ENCODE assay signal across 9 cellular contexts in genomic region chr3:195204360-195205166, GRCh38.
DNase-seq lines count a peak whose midpoint lies in the region; ATAC-seq and TF ChIP-seq lines count a peak whose summit lies in the region.
"Had no signal": no experiment of that assay in that cellular context is flagged by ENCODE, and none has a peak within 500 bp of the region (broad histone marks: within the 10 kb centered on the region; RNA-seq: fewer than 3 reads in every experiment).

No MANE protein-coding gene starts in this region.

- peaks cover 17% of the 10 kb centered on the region for H3K9me3 ChIP-seq in endodermal cell (ENCODE audit: control insufficient read depth, low read length)
- H3K9me3 ChIP-seq: pancreas had no signal

- peaks cover 2% of the 10 kb centered on the region for H3K9me3 Mint-ChIP-seq in endodermal cell
- H3K9me3 Mint-ChIP-seq in activated CD8-positive, alpha-beta T cell treated with anti-CD3 and anti-CD28 coated beads, Interleukin-2, amount 10 ng/mL, durations not matched to agents 7 days and 5 days (ENCODE audit: insufficient read depth): no peaks in the 10 kb centered on the region

- 53 to 91% methylated on average over 2 to 13 of the region's 13 CpGs for WGBS in endodermal cell (ENCODE audit: insufficient coverage in 1 of 2, insufficient read length in 1 of 2), 2 experiments

- no peaks in the 10 kb centered on the region for H3K27me3 Mint-ChIP-seq in endodermal cell (ENCODE audit: insufficient read depth)
- H3K27me3 Mint-ChIP-seq in activated CD8-positive, alpha-beta T cell treated with anti-CD3 and anti-CD28 coated beads, Interleukin-2, amount 10 ng/mL, durations not matched to agents 7 days and 5 days (ENCODE audit: low read depth): no peaks in the 10 kb centered on the region

- H3K4me1 Mint-ChIP-seq in endodermal cell: peaks cover 19% of the 10 kb centered on the region
- peaks cover 14% of the 10 kb centered on the region for H3K4me1 Mint-ChIP-seq in activated CD8-positive, alpha-beta T cell treated with anti-CD3 and anti-CD28 coated beads, Interleukin-2, amount 10 ng/mL, durations not matched to agents 7 days and 5 days (ENCODE audit: low read depth)

- ATAC-seq in activated CD8-positive, alpha-beta T cell treated with anti-CD3 and anti-CD28 coated beads, Interleukin-2, amount 10 ng/mL, durations not matched to agents 7 days and 5 days: no peak
- ATAC-seq in GM18867 (IDR thresholded peaks at IDR 0.05; ENCODE audit: unreplicated experiment): no peak

- H3K4me3 ChIP-seq in endodermal cell (ENCODE audit: low read length): no peak overlapping the region
- H3K4me3 ChIP-seq: pancreas had no signal

- H3K4me3 Mint-ChIP-seq in endodermal cell: no peak overlapping the region
- H3K4me3 Mint-ChIP-seq in activated CD8-positive, alpha-beta T cell treated with anti-CD3 and anti-CD28 coated beads, Interleukin-2, amount 10 ng/mL, durations not matched to agents 7 days and 5 days: no peak overlapping the region

- peak overlapping the region; percentile 37 for H3K27ac Mint-ChIP-seq in endodermal cell
- no peak overlapping the region for H3K27ac Mint-ChIP-seq in activated CD8-positive, alpha-beta T cell treated with anti-CD3 and anti-CD28 coated beads, Interleukin-2, amount 10 ng/mL, durations not matched to agents 7 days and 5 days

- peaks cover 26% of the 10 kb centered on the region for H3K36me3 Mint-ChIP-seq in endodermal cell (ENCODE audit: low read depth)
- peaks cover 3% of the 10 kb centered on the region for H3K36me3 Mint-ChIP-seq in activated CD8-positive, alpha-beta T cell treated with anti-CD3 and anti-CD28 coated beads, Interleukin-2, amount 10 ng/mL, durations not matched to agents 7 days and 5 days (ENCODE audit: low read depth)

- TF ChIP-seq CTCF in endodermal cell (conservative IDR thresholded peaks at IDR 0.05): no peak

- POLR2A ChIA-PET in activated CD8-positive, alpha-beta T cell treated with anti-CD3 and anti-CD28 coated beads, Interleukin-2, amount 10 ng/mL, durations not matched to agents 7 days and 5 days (lab: Charles Lee): no interaction called here

- peaks cover 10% of the 10 kb centered on the region for H3K4me1 ChIP-seq in endodermal cell (ENCODE audit: control insufficient read depth, insufficient read depth, low read length)

- H3K36me3 ChIP-seq in endodermal cell (ENCODE audit: control insufficient read depth, insufficient read depth, low read length): peaks cover 13% of the 10 kb centered on the region
- H3K36me3 ChIP-seq: pancreas had no signal

- no peak overlapping the region for H3K9ac ChIP-seq in endodermal cell (ENCODE audit: extremely low read depth, low read length, poor library complexity, severe bottlenecking)

- no peaks in the 10 kb centered on the region for H3K27me3 ChIP-seq in endodermal cell (ENCODE audit: control insufficient read depth, insufficient read depth, low read length, poor library complexity, severe bottlenecking)
- H3K27me3 ChIP-seq: pancreas had no signal

- H3K27ac ChIP-seq in endodermal cell (ENCODE audit: low read depth, low read length): peak overlapping the region; percentile 89
- H3K27ac ChIP-seq: pancreas had no signal

- CTCF ChIA-PET in activated CD8-positive, alpha-beta T cell treated with anti-CD3 and anti-CD28 coated beads, Interleukin-2, amount 10 ng/mL, durations not matched to agents 7 days and 5 days (lab: Charles Lee): interaction anchor here (1.4 kb wide), 1 partner anchor 522 kb away, joined by 4 read pairs; no protein-coding TSS in a partner anchor

- DNase-seq in GM04503 (ENCODE audit: low read depth) (peak; percentile 90), NCI-H2029 treated with DMSO at 0.1 percent for 48 hours (lab: John Stamatoyannopoulos, UW) (peak; percentile 51), endodermal cell (peak; percentile 47), posterior vena cava (ENCODE audit: low spot score) (peak; percentile 83)
- no peak for DNase-seq in activated CD8-positive, alpha-beta T cell treated with anti-CD3 and anti-CD28 coated beads, Interleukin-2, amount 10 ng/mL, durations not matched to agents 7 days and 5 days
- DNase-seq in NK-92 treated with Interleukin-12 subunit alpha and Interleukin-12 subunit beta, amount 100 ng/mL, for 24 hours (lab: John Stamatoyannopoulos, UW): no peak
- no peak for DNase-seq in activated CD4-positive, alpha-beta T cell treated with anti-CD3 and anti-CD28 coated beads, Interleukin-2, amount 50 U/mL, for 48 hours

- intact Hi-C loops in posterior vena cava (cut with DNase I): loop anchor here in 1 of 2 donors (5.0 kb wide), 2 partner anchors 32 to 38 kb away; no protein-coding TSS in a partner anchor

Comparison
In these comparisons a context has a peak if more than half of its experiments do, and no peak if none do; other contexts are left out.
1. DNase-seq: peak in GM04503 (single experiment), NCI-H2029 treated with DMSO at 0.1 percent for 48 hours (single experiment), endodermal cell (single experiment) and posterior vena cava (single experiment); none in activated CD8-positive, alpha-beta T cell treated with anti-CD3 and anti-CD28 coated beads, Interleukin-2, amount 10 ng/mL, durations not matched to agents 7 days and 5 days (single experiment), NK-92 treated with Interleukin-12 subunit alpha and Interleukin-12 subunit beta, amount 100 ng/mL, for 24 hours (single experiment) and activated CD4-positive, alpha-beta T cell treated with anti-CD3 and anti-CD28 coated beads, Interleukin-2, amount 50 U/mL, for 48 hours (0 of 2).